In the genomic region with DNA sequence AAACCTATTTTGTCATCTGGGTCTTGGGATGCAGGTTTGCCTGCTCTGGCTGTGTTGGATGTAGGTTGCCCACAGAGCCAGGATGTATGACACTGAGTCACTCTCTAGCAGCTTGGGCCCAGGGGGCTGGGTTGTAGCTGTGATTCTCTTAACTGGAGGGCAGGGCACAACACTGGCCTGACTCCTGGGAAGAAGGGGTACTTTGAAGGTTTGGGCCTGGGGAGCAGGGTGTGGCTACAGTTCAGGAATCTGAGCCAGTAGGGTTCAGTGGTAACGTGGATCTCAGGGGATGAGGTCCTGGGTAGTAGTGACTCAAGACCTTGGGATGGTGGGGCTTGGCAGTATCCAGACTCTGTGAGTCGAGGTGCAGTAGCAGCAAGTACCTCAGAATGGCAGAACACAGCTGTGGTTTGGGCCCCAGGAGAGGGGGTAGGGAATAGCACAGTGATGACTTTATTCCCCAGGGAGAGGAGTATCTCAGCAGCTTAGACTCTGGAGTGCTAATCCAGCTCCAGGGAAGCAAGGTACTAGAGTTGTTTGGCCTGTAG, we compare ENCODE assay signal across 10 cellular contexts. TPM values are rescaled to one million over a fixed set of nuclear protein-coding genes. Genes with fewer than 3 reads are reported as not detected.
DNase-seq lines count a peak whose midpoint lies in the region; TF ChIP-seq lines count a peak whose summit lies in the region.
"Had no signal": no experiment of that assay in that cellular context is flagged by ENCODE, and none has a peak within 500 bp of the region (broad histone marks: within the 10 kb centered on the region; RNA-seq: fewer than 3 reads in every experiment).

No MANE protein-coding gene starts in this region.

- H3K4me3 ChIP-seq in NB4 (ENCODE audit: low read depth, low read length): no peak overlapping the region

- no peak for TF ChIP-seq POLR2A in NB4 (IDR thresholded peaks at IDR 0.05; ENCODE audit: extremely low read depth, insufficient read length)

- no peak for TF ChIP-seq CTCF in NB4 (IDR thresholded peaks at IDR 0.05; ENCODE audit: low read depth, low read length)
- no peak for TF ChIP-seq CTCF in GM13976 (IDR thresholded peaks at IDR 0.05; ENCODE audit: borderline replicate concordance, control extremely low read depth, extremely low read depth, insufficient read depth, missing control alignments)

- in situ Hi-C loops in GM13976 (cut with MboI; ENCODE audit: low sequenced_read_pairs, unreplicated experiment): no loop called here

- peak; percentile 84 for DNase-seq in Daoy (ENCODE audit: low read depth)
- DNase-seq in NB4 (ENCODE audit: low read depth): peak; percentile 45
- peak; percentile 52 for DNase-seq in dedifferentiated amniotic fluid mesenchymal stem cell (ENCODE audit: extremely low spot score)
- DNase-seq in non-pigmented ciliary epithelial cell (ENCODE audit: low read depth): peak; percentile 65
- DNase-seq in activated CD4-positive, CD25-positive, alpha-beta regulatory T cell treated with anti-CD3 and anti-CD28 coated beads, Interleukin-2, amount 50 U/mL, for 72 hours: no peak
- DNase-seq in GM13976 (ENCODE audit: low spot score): no peak
- DNase-seq in inferior parietal cortex (ENCODE audit: extremely low spot score): no peak
- DNase-seq in DMS114 treated with DMSO at 0.1 percent for 48 hours (lab: John Stamatoyannopoulos, UW; ENCODE audit: unreplicated experiment): no peak
- DNase-seq: anterior cingulate cortex, NCI-H1105 treated with DMSO at 0.1 percent for 48 hours had no signal

RNA-seq across cellular contexts. Expression of gene TBC1D15, which starts 25.7 kb away (rescaled TPM):
- 13.0 and 14.8 TPM in 2 replicates for total RNA-seq in Daoy (2014; rRNA removed; shearing (Covaris generic))

Comparison
In these comparisons a context has a peak if more than half of its experiments do, and no peak if none do; other contexts are left out.
1. DNase-seq: peak in Daoy (single experiment), NB4 (single experiment), dedifferentiated amniotic fluid mesenchymal stem cell (single experiment) and non-pigmented ciliary epithelial cell (single experiment); none in activated CD4-positive, CD25-positive, alpha-beta regulatory T cell treated with anti-CD3 and anti-CD28 coated beads, Interleukin-2, amount 50 U/mL, for 72 hours (single experiment), GM13976 (single experiment), inferior parietal cortex (single experiment) and DMS114 treated with DMSO at 0.1 percent for 48 hours (single experiment).